ENCODE assay signal across 18 cellular contexts in the genomic region with DNA sequence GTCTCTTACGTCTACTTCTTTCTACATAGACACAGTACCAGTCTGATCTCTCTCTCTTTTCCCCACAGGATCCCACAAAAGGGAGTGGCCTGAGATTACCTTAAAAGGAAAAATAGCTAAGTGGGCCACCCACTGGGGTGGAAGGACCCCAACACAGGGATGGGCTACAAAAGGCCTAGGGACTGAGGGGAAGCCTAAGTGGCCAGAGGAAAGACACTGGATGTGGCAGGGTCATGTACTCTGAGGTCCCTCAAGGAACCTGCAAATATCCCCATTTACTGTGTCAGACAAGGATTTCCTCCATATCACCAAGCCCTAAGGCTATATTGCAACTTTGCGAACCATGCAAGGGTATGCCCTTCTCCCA. TPM values are rescaled to one million over a fixed set of nuclear protein-coding genes. Genes with fewer than 3 reads are reported as not detected.
DNase-seq lines count a peak whose midpoint lies in the region; FAIRE-seq and TF ChIP-seq lines count a peak whose summit lies in the region.
"Had no signal": no experiment of that assay in that cellular context is flagged by ENCODE, and none has a peak within 500 bp of the region (broad histone marks: within the 10 kb centered on the region; RNA-seq: fewer than 3 reads in every experiment).

No MANE protein-coding gene starts in this region.

- no peak overlapping the region for H2AK5ac ChIP-seq in H1 (ENCODE audit: low read depth, low read length)
- no peak overlapping the region for H2AK5ac ChIP-seq in mesendoderm (ENCODE audit: low read length)

- no peak for TF ChIP-seq RAD21 in H1 (IDR thresholded peaks at IDR 0.05 in 1 of 2, conservative IDR thresholded peaks at IDR 0.05 in 1 of 2; ENCODE audit: low read depth in 2 of 2, low read length in 2 of 2)

- H2BK20ac ChIP-seq in H1 (ENCODE audit: low read length), result peak overlapping the region; percentile 93; the same call in 1 of the 2 replicates

- POLR2A ChIA-PET in Caco-2 (lab: Charles Lee), result no interaction called here
- POLR2A ChIA-PET in H1 (lab: Charles Lee; ENCODE audit: partially characterized antibody), result no interaction called here

- no peak overlapping the region for H3K14ac ChIP-seq in H1 (ENCODE audit: insufficient read length)

- H2BK15ac ChIP-seq in H1 (ENCODE audit: low read length) (no peak overlapping the region), mesendoderm (replicated peaks; ENCODE audit: low read depth) (no peak overlapping the region)

- H3K27me3 ChIP-seq in Caco-2 (replicated peaks; ENCODE audit: control insufficient read depth, insufficient read depth, low read length), result no peaks in the 10 kb centered on the region
- no peaks in the 10 kb centered on the region for H3K27me3 ChIP-seq in HUES64 (ENCODE audit: insufficient read depth, low read length)
- H3K27me3 ChIP-seq in H1 (replicated peaks in 1 of 4; ENCODE audit: control insufficient read depth in 3 of 4, extremely low read depth in 1 of 4, insufficient read depth in 3 of 4, low read length in 3 of 4), result no peaks in the 10 kb centered on the region
- no peaks in the 10 kb centered on the region for H3K27me3 ChIP-seq in mesendoderm (ENCODE audit: insufficient read depth, low read length, poor library complexity)
- H3K27me3 ChIP-seq in adrenal gland, result peaks cover 4% of the 10 kb centered on the region

- H4K5ac ChIP-seq in H1 (ENCODE audit: insufficient read length, low read depth, low read length), result no peak overlapping the region
- H4K5ac ChIP-seq in mesendoderm (ENCODE audit: low read length), result no peak overlapping the region

- H3K4me1 Mint-ChIP-seq in Caco-2 (ENCODE audit: low read depth, unreplicated experiment), result peaks cover 8% of the 10 kb centered on the region

- H3K4me1 ChIP-seq in Caco-2 (peaks cover 13% of the 10 kb centered on the region), HUES64 (ENCODE audit: insufficient read depth, low read length) (peaks cover 19% of the 10 kb centered on the region), H1 (replicated peaks in 1 of 4; ENCODE audit: control insufficient read depth in 3 of 4, insufficient read depth in 4 of 4, low read length in 3 of 4) (peaks cover 0 to 8% (median 3%) of the 10 kb centered on the region in 4 experiments; a peak in 4 of 7 replicates), mesendoderm (ENCODE audit: control insufficient read depth, low read depth, low read length) (peaks cover 4% of the 10 kb centered on the region), adrenal gland (replicated peaks in 1 of 2) (peaks cover 0 to 3% of the 10 kb centered on the region in 2 donors)

- H3K23ac ChIP-seq in H1 (ENCODE audit: insufficient read length) (no peak overlapping the region), mesendoderm (ENCODE audit: low read length) (no peak overlapping the region)

- peak overlapping the region; percentile 79; the same call in 1 of the 2 replicates for H4K8ac ChIP-seq in H1 (ENCODE audit: extremely low read depth, insufficient read depth, low read length)
- no peak overlapping the region for H4K8ac ChIP-seq in mesendoderm (ENCODE audit: low read depth, low read length)

- H3K79me1 ChIP-seq in H1 (ENCODE audit: low read depth, low read length), result no peaks in the 10 kb centered on the region
- H3K79me1 ChIP-seq in mesendoderm (ENCODE audit: low read length), result no peaks in the 10 kb centered on the region

- H3K79me2 ChIP-seq in H1 (ENCODE audit: control insufficient read depth in 1 of 2, insufficient read depth in 2 of 2, low read length in 2 of 2) (no peaks in the 10 kb centered on the region), mesendoderm (ENCODE audit: control insufficient read depth, insufficient read depth, low read length) (peaks cover 2% of the 10 kb centered on the region)

- intact Hi-C loops in Caco-2 (cut with micrococcal nuclease; ENCODE audit: unreplicated experiment) (no loop called here), adrenal gland (cut with DNase I) (no loop called here)

- TF ChIP-seq CTCF in Caco-2 (IDR thresholded peaks at IDR 0.05; ENCODE audit: insufficient read depth in 1 of 2, low read depth in 1 of 2, low read length in 1 of 2, severe bottlenecking in 1 of 2, unreplicated experiment in 1 of 2) (no peak), H1 (IDR thresholded peaks at IDR 0.05; ENCODE audit: control extremely low read depth in 1 of 3, insufficient read depth in 1 of 3, low read depth in 1 of 3, low read length in 3 of 3) (no peak), adrenal gland (IDR thresholded peaks at IDR 0.05) (no peak)

- H2BK12ac ChIP-seq in H1 (ENCODE audit: low read depth, low read length), result no peak overlapping the region

- no peak overlapping the region for H3K56ac ChIP-seq in H1 (replicated peaks; ENCODE audit: insufficient read length, low read depth, low read length)
- H3K56ac ChIP-seq in mesendoderm (ENCODE audit: low read length), result peak overlapping the region; percentile 60

- H3K9me3 Mint-ChIP-seq in Caco-2 (ENCODE audit: unreplicated experiment), result no peaks in the 10 kb centered on the region
- H3K9me3 Mint-ChIP-seq: CD4-positive, alpha-beta T cell had no signal

- TF ChIP-seq POLR2A in H1 (IDR thresholded peaks at IDR 0.05; ENCODE audit: control extremely low read depth in 1 of 2, low read depth in 2 of 2, low read length in 2 of 2), result no peak
- TF ChIP-seq POLR2A in adrenal gland (IDR thresholded peaks at IDR 0.05), result no peak

- no peak for TF ChIP-seq EP300 in H1 (IDR thresholded peaks at IDR 0.05; ENCODE audit: borderline replicate concordance in 1 of 2, low read depth in 2 of 2, low read length in 2 of 2)

- H3K18ac ChIP-seq in H1 (ENCODE audit: extremely low read depth, low read length) (peak overlapping the region; percentile 71), mesendoderm (ENCODE audit: low read length) (no peak overlapping the region)

- H3K4ac ChIP-seq in H1 (replicated peaks; ENCODE audit: insufficient read length, low read depth, low read length) (no peak overlapping the region), mesendoderm (ENCODE audit: low read depth, low read length) (no peak overlapping the region)

- H3K27me3 Mint-ChIP-seq in Caco-2 (ENCODE audit: insufficient read depth, unreplicated experiment), result no peaks in the 10 kb centered on the region
- H3K27me3 Mint-ChIP-seq: CD4-positive, alpha-beta T cell had no signal

- H3K9ac ChIP-seq in HUES64 (ENCODE audit: low read depth, low read length), result 0 out of 2 replicates have a peak overlapping the region, but pooled peaks have one; percentile 24
- H3K9ac ChIP-seq in H1 (replicated peaks in 1 of 4; ENCODE audit: extremely low read depth in 1 of 4, low read depth in 3 of 4, low read length in 3 of 4), result no peak overlapping the region; a peak in 1 of 7 replicates
- H3K9ac ChIP-seq in mesendoderm (ENCODE audit: low read length), result no peak overlapping the region
- H3K9ac ChIP-seq: SK-N-SH had no signal

- FAIRE-seq in H1 (lab: Jason Lieb, UNC), result no peak
- FAIRE-seq: GM12891 had no signal

- peak overlapping the region; percentile 90 for H2BK120ac ChIP-seq in H1 (replicated peaks; ENCODE audit: low read depth, low read length)
- H2BK120ac ChIP-seq in mesendoderm (ENCODE audit: low read depth, low read length), result no peak overlapping the region

- H2BK5ac ChIP-seq in H1 (ENCODE audit: low read depth, low read length) (peak overlapping the region; percentile 93; the same call in 1 of the 2 replicates), mesendoderm (ENCODE audit: low read length) (peak overlapping the region; percentile 82)

- BruUV-seq in Caco-2 (replicated peaks; lab: Mats Ljungman, UMichigan), result no TSS peak

- H3K9me3 ChIP-seq in Caco-2, result no peaks in the 10 kb centered on the region
- no peaks in the 10 kb centered on the region for H3K9me3 ChIP-seq in HUES64 (ENCODE audit: insufficient read depth, low read depth, low read length)
- no peaks in the 10 kb centered on the region for H3K9me3 ChIP-seq in H1 (ENCODE audit: insufficient read depth in 2 of 2, low read depth in 1 of 2, low read length in 1 of 2)
- H3K9me3 ChIP-seq in adrenal gland (replicated peaks in 1 of 3), result no peaks in the 10 kb centered on the region
- H3K9me3 ChIP-seq: SK-N-SH had no signal

- CTCF ChIA-PET in Caco-2 (lab: Charles Lee), result no interaction called here
- CTCF ChIA-PET in H1 (lab: Charles Lee; ENCODE audit: partially characterized antibody), result no interaction called here

- H4K91ac ChIP-seq in H1 (replicated peaks; ENCODE audit: insufficient read length, low read length), result peak overlapping the region; percentile 81

- no peak overlapping the region for H3K4me3 ChIP-seq in Caco-2 (ENCODE audit: low read depth, low read length)
- no peak overlapping the region for H3K4me3 ChIP-seq in HUES64 (ENCODE audit: low read length)
- no peak overlapping the region for H3K4me3 ChIP-seq in H1 (ENCODE audit: extremely low read depth in 1 of 4, insufficient read depth in 2 of 4, low read depth in 3 of 4, low read length in 4 of 4)
- H3K4me3 ChIP-seq in mesendoderm (ENCODE audit: low read length), result no peak overlapping the region
- no peak overlapping the region for H3K4me3 ChIP-seq in adrenal gland

- peaks cover 6% of the 10 kb centered on the region for H3K36me3 Mint-ChIP-seq in Caco-2 (ENCODE audit: insufficient read depth, unreplicated experiment)

- peak overlapping the region in 1 of 2 experiments; percentile 45; a peak in 1 of 4 replicates for H3K4me2 ChIP-seq in H1 (ENCODE audit: insufficient read depth in 1 of 2, low read depth in 2 of 2, low read length in 2 of 2)
- H3K4me2 ChIP-seq in mesendoderm (ENCODE audit: low read length), result no peak overlapping the region
- H3K4me2 ChIP-seq: SK-N-SH had no signal

- no peak overlapping the region for H3K4me3 Mint-ChIP-seq in Caco-2 (ENCODE audit: unreplicated experiment)
- H3K4me3 Mint-ChIP-seq: CD4-positive, alpha-beta T cell had no signal

- H3K27ac ChIP-seq in HUES64 (ENCODE audit: low read depth, low read length) (peak overlapping the region; percentile 68; the same call in 1 of the 2 replicates), H1 (ENCODE audit: low read depth, low read length) (no peak overlapping the region; the same call in 1 of the 2 replicates), mesendoderm (ENCODE audit: low read depth, low read length) (peak overlapping the region; percentile 66), adrenal gland (no peak overlapping the region)

- DNase-seq in Caco-2 (no peak), H1 (ENCODE audit: low read depth in 1 of 2, low spot score in 2 of 2) (no peak), mesendoderm (peak; percentile 19), RKO (ENCODE audit: low spot score) (no peak), NCI-H1436 (lab: John Stamatoyannopoulos, UW) (no peak), adrenal gland (no peak)
- DNase-seq in activated naive CD4-positive, alpha-beta T cell treated with anti-CD3 and anti-CD28 coated beads, Interleukin-2, amount 50 U/mL, for 16 hours, result no peak
- DNase-seq: Calu3; CD4-positive, alpha-beta T cell; EL; NCI-H1436 treated with DMSO at 0.1 percent for 48 hours; NCI-H2081; NCI-H446 treated with DMSO at 0.1 percent for 48 hours; NCI-H69; SHP77; SK-N-SH had no signal

- H4K20me1 ChIP-seq in H1 (replicated peaks in 1 of 2; ENCODE audit: control insufficient read depth in 1 of 2, insufficient read depth in 2 of 2, low read length in 2 of 2), result no peaks in the 10 kb centered on the region

- H3K23me2 ChIP-seq in H1 (ENCODE audit: low read depth, low read length), result no peaks in the 10 kb centered on the region

- 82% methylated on average over 2 of the region's 2 CpGs for WGBS in HUES64
- 79% methylated on average over 2 of the region's 2 CpGs; no CpG with 5 or more reads in 1 of the 2 experiments for WGBS in H1 (ENCODE audit: extremely low coverage in 1 of 2, insufficient coverage in 1 of 2, insufficient read length in 1 of 2, insufficient replicate concordance in 2 of 2, low coverage in 1 of 2, low lambda C conversion rate in 2 of 2, missing lambda C conversion rate in 1 of 2), 2 experiments
- no CpG with 5 or more reads among the region's 2 CpGs for WGBS in mesendoderm (ENCODE audit: extremely low coverage, insufficient coverage, low lambda C conversion rate)
- 93 to 100% (median 99%) methylated on average over 2 of the region's 2 CpGs for WGBS in adrenal gland, 4 donors

- H3K36me3 ChIP-seq in Caco-2 (ENCODE audit: control insufficient read depth, insufficient read depth, low read length) (no peaks in the 10 kb centered on the region), HUES64 (ENCODE audit: insufficient read depth, low read length) (no peaks in the 10 kb centered on the region), H1 (ENCODE audit: control insufficient read depth in 2 of 4, insufficient read depth in 4 of 4, low read length in 3 of 4) (no peaks in the 10 kb centered on the region; a peak in 1 of 8 replicates), mesendoderm (ENCODE audit: control insufficient read depth, insufficient read depth, low read length) (no peaks in the 10 kb centered on the region), adrenal gland (replicated peaks in 1 of 2) (peaks cover 0 to 4% of the 10 kb centered on the region in 2 donors)

- H2AFZ ChIP-seq in H1 (ENCODE audit: low read length), result no peak overlapping the region

- peak overlapping the region; percentile 67 for H3K27ac Mint-ChIP-seq in Caco-2 (ENCODE audit: unreplicated experiment)
- H3K27ac Mint-ChIP-seq: CD4-positive, alpha-beta T cell had no signal

RNA-seq across cellular contexts. Expression of a gene that starts 6.5 kb away (rescaled TPM):
- total RNA-seq in Caco-2 (2022) (185 and 187 TPM in 2 replicates), adrenal gland (100 to 1,000 TPM in 6 of 8 donors, 10 to 100 TPM in 2; 86.7 to 250 (median 136) TPM)
- polyA plus RNA-seq in HUES64 (2013, experiment 1 of 2), result 165 TPM
- polyA plus RNA-seq in HUES64 (2013, experiment 2 of 2), result 158 TPM
- total RNA-seq in H1 (2021; fragmentation: NEBNext Ultra II Directional; extraction: Animal tissue kit (Norgen Biotek cat#: 25700)), result 130 and 133 TPM in 2 replicates
- polyA plus RNA-seq in H1 (2011; rRNA removed) (109 and 130 TPM in 2 replicates), adrenal gland (100 to 1,000 TPM in 1 of 3 donors, 10 to 100 TPM in 2; 23.1 to 220 (median 37.2) TPM)
- 117 TPM for polyA plus RNA-seq in H1 (2011; cell fraction: cytosol; rRNA removed)
- 57.4 TPM for polyA plus RNA-seq in H1 (2011; cell fraction: nucleus; rRNA removed)
- polyA plus RNA-seq in H1 (2012, experiment 1 of 2), result 133 to 175 TPM (median 146 TPM) in 4 replicates
- 352 TPM for polyA plus RNA-seq in H1 (2012, experiment 2 of 2)
- polyA plus RNA-seq in H1 (2013, experiment 1 of 2), result 243 TPM
- 283 TPM for polyA plus RNA-seq in H1 (2013, experiment 2 of 2)
- 39.9 and 94.3 TPM in 2 replicates for polyA minus RNA-seq in H1 (2011; rRNA and poly(A)+ RNA removed)
- polyA minus RNA-seq in H1 (2011; cell fraction: cytosol; rRNA and poly(A)+ RNA removed), result 44.6 TPM
- 28.3 TPM for polyA minus RNA-seq in H1 (2011; cell fraction: nucleus; rRNA and poly(A)+ RNA removed)
- 168 TPM for polyA plus RNA-seq in mesendoderm (2013, experiment 1 of 2)
- polyA plus RNA-seq in mesendoderm (2013, experiment 2 of 2), result 165 TPM

Comparison
In these comparisons a context has a peak if more than half of its experiments do, and no peak if none do; other contexts are left out.
1. H3K27ac ChIP-seq: peak in HUES64 (single experiment) and mesendoderm (single experiment); none in H1 (single experiment) and adrenal gland (0 of 5).